ENCODE assay signal across 6 cellular contexts in genomic region chr9:137077758-137078693, GRCh38. TPM values are rescaled to one million over a fixed set of nuclear protein-coding genes. Genes with fewer than 3 reads are reported as not detected.
DNase-seq lines count a peak whose midpoint lies in the region; ATAC-seq and TF ChIP-seq lines count a peak whose summit lies in the region.

No MANE protein-coding gene starts in this region.

- H3K27me3 ChIP-seq in OCI-LY3 (ENCODE audit: low read depth, low read length) = no peaks in the 10 kb centered on the region
- H3K27me3 ChIP-seq in effector memory CD4-positive, alpha-beta T cell (replicated peaks; ENCODE audit: control insufficient read depth, insufficient read depth, low read length, poor library complexity, severe bottlenecking) = no peaks in the 10 kb centered on the region
- H3K27me3 ChIP-seq in gastrocnemius medialis = peaks cover 0 to 3% (median 0%) of the 10 kb centered on the region in 3 donors

- H3K4me3 ChIP-seq in OCI-LY3 (ENCODE audit: low read length) (peak overlapping the region; percentile 89), gastrocnemius medialis (peak overlapping the region; percentile 51 to 64 (median 56))
- peak overlapping the region; percentile 55 for H3K4me3 ChIP-seq in effector memory CD4-positive, alpha-beta T cell (ENCODE audit: insufficient read depth, low read depth, low read length, poor library complexity, severe bottlenecking)

- in situ Hi-C loops in gastrocnemius medialis (cut with MboI; ENCODE audit: low sequenced_read_pairs in 4 of 4) = no loop called here

- TF ChIP-seq CTCF in OCI-LY3 (IDR thresholded peaks at IDR 0.05; ENCODE audit: low read depth, low read length) (no peak), gastrocnemius medialis (IDR thresholded peaks at IDR 0.05 in 4 of 5, conservative IDR thresholded peaks at IDR 0.05 in 1 of 5) (no peak)

- H3K27ac ChIP-seq in OCI-LY3 (ENCODE audit: low read length) (no peak overlapping the region; the same call in 1 of the 2 replicates), gastrocnemius medialis (peak overlapping the region in 1 of 4 donors; percentile 55)
- H3K27ac ChIP-seq in effector memory CD4-positive, alpha-beta T cell (ENCODE audit: insufficient read depth, low read length, poor library complexity, severe bottlenecking) = peak overlapping the region; percentile 48

- peak overlapping the region; percentile 90 for H3K9ac ChIP-seq in OCI-LY3 (ENCODE audit: low read length)

- no peak for TF ChIP-seq POLR2A in gastrocnemius medialis (IDR thresholded peaks at IDR 0.05)

- H3K79me2 ChIP-seq in OCI-LY3 (ENCODE audit: low read length) = peaks cover 10% of the 10 kb centered on the region

- H3K36me3 ChIP-seq in OCI-LY3 (replicated peaks; ENCODE audit: low read depth, low read length) = peaks cover 38% of the 10 kb centered on the region
- H3K36me3 ChIP-seq in effector memory CD4-positive, alpha-beta T cell (ENCODE audit: control insufficient read depth, insufficient read depth, low read length) = peaks cover 7% of the 10 kb centered on the region
- no peaks in the 10 kb centered on the region for H3K36me3 ChIP-seq in gastrocnemius medialis

- H3K4me1 ChIP-seq in OCI-LY3 (ENCODE audit: low read length) (peaks cover 15% of the 10 kb centered on the region), gastrocnemius medialis (peaks cover 0 to 12% of the 10 kb centered on the region in 2 donors)
- H3K4me1 ChIP-seq in effector memory CD4-positive, alpha-beta T cell (ENCODE audit: control insufficient read depth, insufficient read depth, low read length, poor library complexity, severe bottlenecking) = peaks cover 11% of the 10 kb centered on the region

- no peak overlapping the region for H2AFZ ChIP-seq in OCI-LY3 (ENCODE audit: low read depth, low read length)

- intact Hi-C loops in gastrocnemius medialis (cut with DNase I; ENCODE audit: low total_unique reads) = no loop called here

- ATAC-seq in GM19023 (IDR thresholded peaks at IDR 0.05; ENCODE audit: unreplicated experiment) (peak; percentile 17), gastrocnemius medialis (peak in 1 of 2 donors; percentile 2)

- peak overlapping the region; percentile 85 for H3K4me2 ChIP-seq in OCI-LY3 (ENCODE audit: low read length)

- DNase-seq in effector memory CD4-positive, alpha-beta T cell = peak in 1 of 3 donors; percentile 23
- no peak for DNase-seq in gastrocnemius medialis
- DNase-seq in SHP77 (lab: John Stamatoyannopoulos, UW) = no peak
- no peak for DNase-seq in NCI-H1105 treated with DMSO at 0.1 percent for 48 hours (lab: John Stamatoyannopoulos, UW)

- peaks cover 26% of the 10 kb centered on the region for H4K20me1 ChIP-seq in OCI-LY3 (ENCODE audit: insufficient read depth, low read length)

- H3K9me3 ChIP-seq in OCI-LY3 (ENCODE audit: insufficient read depth, low read length) (no peaks in the 10 kb centered on the region), gastrocnemius medialis (no peaks in the 10 kb centered on the region)
- no peaks in the 10 kb centered on the region for H3K9me3 ChIP-seq in effector memory CD4-positive, alpha-beta T cell (ENCODE audit: control insufficient read depth, low read length)

RNA-seq across cellular contexts. Expression of gene UAP1L1, which starts 0.7 kb away (rescaled TPM):
- 1 to 10 TPM in 2 of 4 donors, under 1 TPM in 2; 0.49 to 2.5 (median 1.5) TPM for total RNA-seq in gastrocnemius medialis

RNA-seq across cellular contexts. Expression of gene SAPCD2, which starts 7.7 kb away (rescaled TPM):
- under 1 TPM in 3 of 4 donors, not detected in 1; 0.16 to 0.24 (median 0.17) TPM for total RNA-seq in gastrocnemius medialis

RNA-seq across cellular contexts. Expression of gene MAN1B1, which starts 8.8 kb away (rescaled TPM):
- total RNA-seq in gastrocnemius medialis = 10 to 100 TPM; 15.9 to 31.9 (median 21.1) TPM

RNA-seq across cellular contexts. Expression of gene ENTPD2, which starts 24.2 kb away (rescaled TPM):
- under 1 TPM in 2 of 4 donors, not detected in 2; 0.22 to 0.55 TPM for total RNA-seq in gastrocnemius medialis

RNA-seq across cellular contexts. Expression of gene NPDC1, which starts 32.0 kb away (rescaled TPM):
- 10 to 100 TPM; 11.3 to 22.3 (median 19.0) TPM for total RNA-seq in gastrocnemius medialis
